1 cellular context compared by ENCODE assay signal in genomic region chr17:39450051-39450450, GRCh38.
TF ChIP-seq lines count a peak whose summit lies in the region.

No MANE protein-coding gene starts in this region.

TF ChIP-seq in HepG2, 621 proteins besides CTCF, POLR2A, EP300 and RAD21 (continues in another document):
- TF ChIP-seq ZNF34 (CRISPR knock-in tag; IDR thresholded peaks at IDR 0.05; ENCODE audit: borderline replicate concordance), result no peak
- TF ChIP-seq TAF1 (CRISPR knock-in tag; IDR thresholded peaks at IDR 0.05), result no peak
- no peak for TF ChIP-seq ZSCAN9 (CRISPR knock-in tag; IDR thresholded peaks at IDR 0.05; ENCODE audit: borderline replicate concordance)
- TF ChIP-seq RBM39 (IDR thresholded peaks at IDR 0.05; ENCODE audit: low read depth, low read length, poor library complexity, severe bottlenecking), result no peak
- TF ChIP-seq HOXA3 (CRISPR knock-in tag; IDR thresholded peaks at IDR 0.05), result no peak
- TF ChIP-seq ZNF207 (IDR thresholded peaks at IDR 0.05; ENCODE audit: borderline replicate concordance), result no peak
- TF ChIP-seq FOSL2 (CRISPR knock-in tag; IDR thresholded peaks at IDR 0.05), result peak; percentile 94
- TF ChIP-seq ZNF574 (CRISPR knock-in tag; IDR thresholded peaks at IDR 0.05), result no peak; the same call in 1 of the 2 replicates
- no peak for TF ChIP-seq ZNF484 (CRISPR knock-in tag; IDR thresholded peaks at IDR 0.05; ENCODE audit: borderline replicate concordance, low read depth)
- no peak for TF ChIP-seq ZNF569 (CRISPR knock-in tag; IDR thresholded peaks at IDR 0.05; ENCODE audit: borderline replicate concordance)
- TF ChIP-seq KLF16 (CRISPR knock-in tag; IDR thresholded peaks at IDR 0.05), result no peak
- TF ChIP-seq KDM1A (CRISPR knock-in tag; IDR thresholded peaks at IDR 0.05), result 0 out of 2 replicates have a peak, but pooled peaks have one; percentile 32
- no peak for TF ChIP-seq BCL3 (CRISPR knock-in tag; IDR thresholded peaks at IDR 0.05)
- no peak for TF ChIP-seq ZNF609 (CRISPR knock-in tag; IDR thresholded peaks at IDR 0.05; ENCODE audit: borderline replicate concordance)
- no peak for TF ChIP-seq PRDM10 (CRISPR knock-in tag; IDR thresholded peaks at IDR 0.05; ENCODE audit: low read depth)
- 0 out of 2 replicates have a peak, but pooled peaks have one; percentile 1 for TF ChIP-seq ZBTB8A (CRISPR knock-in tag; IDR thresholded peaks at IDR 0.05; ENCODE audit: borderline replicate concordance, low read depth)
- no peak for TF ChIP-seq NCOA5 (CRISPR knock-in tag; IDR thresholded peaks at IDR 0.05)
- TF ChIP-seq ATF3 (CRISPR knock-in tag; IDR thresholded peaks at IDR 0.05), result 0 out of 2 replicates have a peak, but pooled peaks have one; percentile 47
- TF ChIP-seq SOX5 (CRISPR knock-in tag; IDR thresholded peaks at IDR 0.05; ENCODE audit: borderline replicate concordance), result peak; percentile 61; the same call in 1 of the 2 replicates
- TF ChIP-seq CERS6 (CRISPR knock-in tag; IDR thresholded peaks at IDR 0.05), result no peak
- TF ChIP-seq ZNF788 (CRISPR knock-in tag; IDR thresholded peaks at IDR 0.05; ENCODE audit: borderline replicate concordance), result no peak
- TF ChIP-seq ZNF333 (CRISPR knock-in tag; IDR thresholded peaks at IDR 0.05; ENCODE audit: borderline replicate concordance), result no peak
- TF ChIP-seq RNF219 (CRISPR knock-in tag; IDR thresholded peaks at IDR 0.05), result no peak
- no peak for TF ChIP-seq E2F5 (CRISPR knock-in tag; conservative IDR thresholded peaks at IDR 0.05)
- no peak for TF ChIP-seq HMGA1 (CRISPR knock-in tag; conservative IDR thresholded peaks at IDR 0.05)
- TF ChIP-seq GPN1 (CRISPR knock-in tag; IDR thresholded peaks at IDR 0.05; ENCODE audit: borderline replicate concordance), result no peak
- no peak for TF ChIP-seq NR2C2 (CRISPR knock-in tag; IDR thresholded peaks at IDR 0.05; ENCODE audit: borderline replicate concordance)
- TF ChIP-seq ATF5 (CRISPR knock-in tag; IDR thresholded peaks at IDR 0.05; ENCODE audit: low read depth), result no peak
- TF ChIP-seq ZZZ3 (CRISPR knock-in tag; IDR thresholded peaks at IDR 0.05; ENCODE audit: borderline replicate concordance), result no peak
- TF ChIP-seq ZSCAN30 (CRISPR knock-in tag; IDR thresholded peaks at IDR 0.05), result no peak
- TF ChIP-seq ZHX1 (CRISPR knock-in tag; IDR thresholded peaks at IDR 0.05; ENCODE audit: low read depth), result no peak
- TF ChIP-seq HOXA9 (CRISPR knock-in tag; IDR thresholded peaks at IDR 0.05; ENCODE audit: borderline replicate concordance), result no peak
- TF ChIP-seq ZMYM4 (CRISPR knock-in tag; IDR thresholded peaks at IDR 0.05), result no peak
- TF ChIP-seq MEF2D (CRISPR knock-in tag; IDR thresholded peaks at IDR 0.05), result no peak
- no peak for TF ChIP-seq ZNF367 (CRISPR knock-in tag; IDR thresholded peaks at IDR 0.05; ENCODE audit: borderline replicate concordance)
- no peak for TF ChIP-seq ZNF720 (CRISPR knock-in tag; IDR thresholded peaks at IDR 0.05)
- TF ChIP-seq ARNT (IDR thresholded peaks at IDR 0.05), result no peak
- TF ChIP-seq NR0B2 (CRISPR knock-in tag; IDR thresholded peaks at IDR 0.05), result no peak
